In genomic region chr4:182569561-182569960, GRCh38 we compare ENCODE assay signal across 21 cellular contexts.
"Had no signal": no experiment of that assay in that cellular context is flagged by ENCODE, and none has a peak within 500 bp of the region (broad histone marks: within the 10 kb centered on the region; RNA-seq: fewer than 3 reads in every experiment).

No MANE protein-coding gene starts in this region.

- H3K27me3 ChIP-seq: esophagus muscularis mucosa, gastrocnemius medialis, neutrophil, right atrium auricular region, sigmoid colon, testis, tibial nerve, upper lobe of right lung, vagina had no signal

- DNase-seq: effector memory CD8-positive, alpha-beta T cell; gastrocnemius medialis; glutamatergic neuron; immature natural killer cell; kidney; mesendoderm; naive thymus-derived CD8-positive, alpha-beta T cell; sigmoid colon; stimulated activated CD4-positive, alpha-beta T cell treated with anti-CD3 and anti-CD28 coated beads, Interleukin-2, amount 100 ng/mL, for 24 hours; stimulated activated CD4-positive, alpha-beta T cell treated with anti-CD3 and anti-CD28 coated beads, Interleukin-4, amount 100 ng/mL, for 4 hours; stimulated activated naive B cell treated with anti-CD40 and anti-IgM and Interleukin-4, amounts not matched to agents 10 μg/mL and 1 μg/mL and 100 μg/mL, for 72 hours; stimulated activated naive CD8-positive, alpha-beta T cell treated with anti-CD3 and anti-CD28 coated beads, Interleukin-15, amount 100 ng/mL, for 72 hours; testis; upper lobe of right lung had no signal

- H3K9me3 ChIP-seq: esophagus muscularis mucosa, gastrocnemius medialis, neutrophil, right atrium auricular region, sigmoid colon, testis, tibial nerve, upper lobe of right lung, vagina had no signal

- H3K36me3 Mint-ChIP-seq: immature natural killer cell; naive thymus-derived CD8-positive, alpha-beta T cell; stimulated activated naive B cell treated with anti-CD40 and anti-IgM and Interleukin-4, amounts not matched to agents 10 μg/mL and 1 μg/mL and 100 μg/mL, for 72 hours had no signal

- H3K36me3 ChIP-seq: esophagus muscularis mucosa, gastrocnemius medialis, neutrophil, right atrium auricular region, sigmoid colon, tibial nerve, upper lobe of right lung, vagina had no signal

- H3K27ac ChIP-seq: epithelial cell of prostate, esophagus muscularis mucosa, gastrocnemius medialis, neutrophil, right atrium auricular region, sigmoid colon, skin epidermis, testis, tibial nerve, upper lobe of right lung, vagina had no signal

- FAIRE-seq: kidney had no signal

- H3K4me1 ChIP-seq: esophagus muscularis mucosa, gastrocnemius medialis, right atrium auricular region, sigmoid colon, testis, tibial nerve, upper lobe of right lung, vagina had no signal

- H3K4me3 ChIP-seq: esophagus muscularis mucosa, gastrocnemius medialis, right atrium auricular region, sigmoid colon, skin epidermis, testis, tibial nerve, upper lobe of right lung, vagina had no signal

- H3K27ac Mint-ChIP-seq: effector memory CD8-positive, alpha-beta T cell; immature natural killer cell; naive thymus-derived CD8-positive, alpha-beta T cell; stimulated activated naive B cell treated with anti-CD40 and anti-IgM and Interleukin-4, amounts not matched to agents 10 μg/mL and 1 μg/mL and 100 μg/mL, for 72 hours; stimulated activated naive CD8-positive, alpha-beta T cell treated with anti-CD3 and anti-CD28 coated beads, Interleukin-15, amount 100 ng/mL, for 72 hours had no signal

- H3K4me3 Mint-ChIP-seq: effector memory CD8-positive, alpha-beta T cell; immature natural killer cell; naive thymus-derived CD8-positive, alpha-beta T cell; stimulated activated naive B cell treated with anti-CD40 and anti-IgM and Interleukin-4, amounts not matched to agents 10 μg/mL and 1 μg/mL and 100 μg/mL, for 72 hours; stimulated activated naive CD8-positive, alpha-beta T cell treated with anti-CD3 and anti-CD28 coated beads, Interleukin-15, amount 100 ng/mL, for 72 hours had no signal

- H3K9me3 Mint-ChIP-seq: effector memory CD8-positive, alpha-beta T cell; naive thymus-derived CD8-positive, alpha-beta T cell; stimulated activated naive B cell treated with anti-CD40 and anti-IgM and Interleukin-4, amounts not matched to agents 10 μg/mL and 1 μg/mL and 100 μg/mL, for 72 hours; stimulated activated naive CD8-positive, alpha-beta T cell treated with anti-CD3 and anti-CD28 coated beads, Interleukin-15, amount 100 ng/mL, for 72 hours had no signal

- H3K4me1 Mint-ChIP-seq: immature natural killer cell; naive thymus-derived CD8-positive, alpha-beta T cell; stimulated activated naive B cell treated with anti-CD40 and anti-IgM and Interleukin-4, amounts not matched to agents 10 μg/mL and 1 μg/mL and 100 μg/mL, for 72 hours; stimulated activated naive CD8-positive, alpha-beta T cell treated with anti-CD3 and anti-CD28 coated beads, Interleukin-15, amount 100 ng/mL, for 72 hours had no signal

- ATAC-seq: effector memory CD8-positive, alpha-beta T cell; gastrocnemius medialis; naive thymus-derived CD8-positive, alpha-beta T cell; stimulated activated naive B cell treated with anti-CD40 and anti-IgM and Interleukin-4, amounts not matched to agents 10 μg/mL and 1 μg/mL and 100 μg/mL, for 72 hours; stimulated activated naive CD8-positive, alpha-beta T cell treated with anti-CD3 and anti-CD28 coated beads, Interleukin-15, amount 100 ng/mL, for 72 hours; upper lobe of right lung had no signal
